20 cellular contexts compared by ENCODE assay signal in the genomic region with DNA sequence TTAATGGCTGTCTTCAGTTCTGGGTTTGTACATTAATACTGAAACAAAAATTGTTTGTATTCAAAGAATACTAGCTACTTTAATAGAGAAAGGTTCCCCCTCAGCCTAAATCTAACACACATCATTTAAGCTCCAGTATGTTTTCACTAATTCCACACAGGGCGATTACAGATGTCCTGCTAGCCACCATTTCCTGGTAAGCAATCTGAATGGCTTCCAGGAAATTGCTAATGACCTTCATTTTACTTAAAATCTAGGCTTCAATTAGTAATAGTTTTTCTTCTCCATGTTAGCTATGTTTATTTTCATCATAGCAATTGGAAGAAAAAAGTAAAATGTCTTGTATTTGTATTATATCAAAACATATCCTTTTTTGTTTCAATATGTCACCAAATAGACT.
DNase-seq lines count a peak whose midpoint lies in the region; ATAC-seq, FAIRE-seq and TF ChIP-seq lines count a peak whose summit lies in the region.
"Had no signal": no experiment of that assay in that cellular context is flagged by ENCODE, and none has a peak within 500 bp of the region (broad histone marks: within the 10 kb centered on the region; RNA-seq: fewer than 3 reads in every experiment).

No MANE protein-coding gene starts in this region.

- no peak overlapping the region for H3K4me3 ChIP-seq in HEK293 (ENCODE audit: low read depth, low read length)
- H3K4me3 ChIP-seq in K562 = no peak overlapping the region
- H3K4me3 ChIP-seq in small intestine (ENCODE audit: low read depth in 1 of 2, low read length in 2 of 2) = no peak overlapping the region
- H3K4me3 ChIP-seq in kidney (ENCODE audit: low read length in 2 of 2) = no peak overlapping the region
- H3K4me3 ChIP-seq: GM23248 had no signal

- H3K4me1 ChIP-seq in HEK293 (ENCODE audit: control insufficient read depth, insufficient read depth, low read length) = no peaks in the 10 kb centered on the region
- H3K4me1 ChIP-seq in K562 (replicated peaks in 1 of 2; ENCODE audit: control insufficient read depth in 2 of 2, insufficient read depth in 2 of 2, low read length in 2 of 2) = no peaks in the 10 kb centered on the region
- H3K4me1 ChIP-seq in small intestine (ENCODE audit: control insufficient read depth in 2 of 2, insufficient read depth in 1 of 2, low read depth in 1 of 2, low read length in 1 of 2) = no peaks in the 10 kb centered on the region
- H3K4me1 ChIP-seq in kidney (ENCODE audit: control insufficient read depth in 1 of 2, insufficient read depth in 1 of 2, low read depth in 1 of 2, low read length in 2 of 2) = peaks cover 0 to 9% of the 10 kb centered on the region in 2 donors

- no peak overlapping the region for H3K9ac ChIP-seq in K562 (ENCODE audit: insufficient read depth in 1 of 2, low read depth in 2 of 2, low read length in 2 of 2)
- H3K9ac ChIP-seq in kidney (ENCODE audit: low read length in 2 of 2) = no peak overlapping the region
- H3K9ac ChIP-seq: GM23248 had no signal

- no peak overlapping the region for H3K27ac ChIP-seq in HEK293 (ENCODE audit: extremely low read depth, low read depth, low read length)
- no peak overlapping the region for H3K27ac ChIP-seq in K562 (ENCODE audit: extremely low read depth, low read depth, low read length)
- no peak overlapping the region for H3K27ac ChIP-seq in small intestine (ENCODE audit: low read depth in 1 of 2, low read length in 1 of 2)
- H3K27ac ChIP-seq in kidney (ENCODE audit: low read depth in 2 of 2, low read length in 2 of 2) = no peak overlapping the region
- H3K27ac ChIP-seq: C4-2B, GM23248 had no signal

- CTCF ChIA-PET in HEK293 (lab: Yijun Ruan, JAX) (no interaction called here), K562 (lab: Yijun Ruan, JAX; ENCODE audit: low intra/inter-chr PET ratio) (no interaction called here)

- TF ChIP-seq CTCF in HEK293 (tag by site-specific recombination; IDR thresholded peaks at IDR 0.05) (no peak), K562 (IDR thresholded peaks at IDR 0.05 in 2 of 3, conservative IDR thresholded peaks at IDR 0.05 in 1 of 3; ENCODE audit: insufficient read depth in 2 of 3, low read depth in 1 of 3, low read length in 3 of 3) (no peak), kidney (IDR thresholded peaks at IDR 0.05; ENCODE audit: borderline replicate concordance, extremely low read depth, insufficient read depth) (no peak)

- DNase-seq in NCI-H69 (lab: John Stamatoyannopoulos, UW) (peak; percentile 76), K562 (ENCODE audit: extremely low read depth in 1 of 4, low spot score in 3 of 4) (peak in 2 of 4 experiments; percentile 9 to 53), small intestine (no peak), kidney (no peak), RPMI8226 (no peak)
- DNase-seq: AML-193; CD4-positive, alpha-beta T cell; DMS153; DMS79; GDM1; GM23248; HCEC 1CT; HFFc6; IMR-90 had no signal

- TF ChIP-seq RAD21 in K562 (CRISPR knock-in tag; conservative IDR thresholded peaks at IDR 0.05 in 1 of 2, IDR thresholded peaks at IDR 0.05 in 1 of 2) = no peak

- no peaks in the 10 kb centered on the region for H3K79me2 ChIP-seq in K562 (ENCODE audit: control insufficient read depth, insufficient read depth, low read length)

- whole genome bisulfite sequencing in K562 (ENCODE audit: insufficient coverage, low coverage, missing lambda C conversion rate) = 0% methylated on average over 1 of the region's 1 CpG
- 64 to 86% (median 77%) methylated on average over 1 of the region's 1 CpG for WGBS in small intestine, 3 donors

- intact Hi-C loops in K562 (cut with micrococcal nuclease) = no loop called here
- intact Hi-C loops in kidney (cut with DNase I) = no loop called here

- no peaks in the 10 kb centered on the region for H4K20me1 ChIP-seq in K562 (replicated peaks; ENCODE audit: control insufficient read depth, insufficient read depth, low read length)

- TF ChIP-seq POLR2A in K562 (conservative IDR thresholded peaks at IDR 0.05) = no peak

- no peak overlapping the region; the same call in 1 of the 2 replicates for H2AFZ ChIP-seq in K562 (ENCODE audit: low read depth, low read length)
- H2AFZ ChIP-seq: GM23248 had no signal

- H3K9me1 ChIP-seq in K562 (ENCODE audit: control insufficient read depth, insufficient read depth, low read length) = no peaks in the 10 kb centered on the region

- H3K27me3 ChIP-seq in K562 (ENCODE audit: control insufficient read depth in 2 of 2, insufficient read depth in 2 of 2, low read length in 2 of 2) = no peaks in the 10 kb centered on the region
- no peaks in the 10 kb centered on the region for H3K27me3 ChIP-seq in small intestine (ENCODE audit: control insufficient read depth in 2 of 2, insufficient read depth in 2 of 2, low read length in 2 of 2)

- no peak for FAIRE-seq in K562 (lab: Jason Lieb, UNC)
- FAIRE-seq in small intestine (lab: Jason Lieb, UNC) = no peak
- FAIRE-seq in kidney (lab: Jason Lieb, UNC) = no peak
- FAIRE-seq: GM12892, GM18507, H54, HTR-8/SVneo had no signal

- POLR2A ChIA-PET in HEK293 (lab: Yijun Ruan, JAX) (no interaction called here), K562 (lab: Yijun Ruan, JAX) (no interaction called here)

- ATAC-seq in K562 = no peak

- in situ Hi-C loops in K562 (cut with MboI) = no loop called here

- no TSS peak for BruUV-seq in K562 (replicated peaks; lab: Mats Ljungman, UMichigan)

- TF ChIP-seq EP300 in K562 (IDR thresholded peaks at IDR 0.05; ENCODE audit: low read length) = no peak

- H3K36me3 ChIP-seq in HEK293 (ENCODE audit: control insufficient read depth in 2 of 2, insufficient read depth in 1 of 2, low read length in 2 of 2) (no peaks in the 10 kb centered on the region), K562 (ENCODE audit: control insufficient read depth, insufficient read depth, low read length) (no peaks in the 10 kb centered on the region), small intestine (ENCODE audit: control insufficient read depth in 2 of 2, insufficient read depth in 2 of 2, low read length in 2 of 2) (no peaks in the 10 kb centered on the region), kidney (ENCODE audit: control insufficient read depth in 1 of 2, insufficient read depth in 2 of 2, low read length in 2 of 2) (no peaks in the 10 kb centered on the region)

- no peaks in the 10 kb centered on the region for H3K9me3 ChIP-seq in HEK293 (ENCODE audit: control insufficient read depth, insufficient read depth, low read depth, low read length)
- H3K9me3 ChIP-seq in K562 (replicated peaks; ENCODE audit: control insufficient read depth, insufficient read depth, low read depth, low read length) = no peaks in the 10 kb centered on the region
- H3K9me3 ChIP-seq in small intestine (ENCODE audit: control insufficient read depth, low read depth) = no peaks in the 10 kb centered on the region
- no peaks in the 10 kb centered on the region for H3K9me3 ChIP-seq in kidney (ENCODE audit: control insufficient read depth in 1 of 2, low read length in 2 of 2)

- H3K4me2 ChIP-seq in K562 (ENCODE audit: insufficient read depth, low read length) = no peak overlapping the region

TF ChIP-seq in HEK293, 187 proteins besides CTCF, POLR2A, EP300 and RAD21:
- no peak for TF ChIP-seq ZBTB21 (tag by site-specific recombination; IDR thresholded peaks at IDR 0.05)
- no peak for TF ChIP-seq ZNF561 (tag by site-specific recombination; IDR thresholded peaks at IDR 0.05; ENCODE audit: borderline replicate concordance)
- no peak for TF ChIP-seq ZNF138 (tag by site-specific recombination; IDR thresholded peaks at IDR 0.05; ENCODE audit: borderline replicate concordance)
- no peak for TF ChIP-seq ZNF521 (tag by site-specific recombination; IDR thresholded peaks at IDR 0.05)
- TF ChIP-seq, protein P1, sequence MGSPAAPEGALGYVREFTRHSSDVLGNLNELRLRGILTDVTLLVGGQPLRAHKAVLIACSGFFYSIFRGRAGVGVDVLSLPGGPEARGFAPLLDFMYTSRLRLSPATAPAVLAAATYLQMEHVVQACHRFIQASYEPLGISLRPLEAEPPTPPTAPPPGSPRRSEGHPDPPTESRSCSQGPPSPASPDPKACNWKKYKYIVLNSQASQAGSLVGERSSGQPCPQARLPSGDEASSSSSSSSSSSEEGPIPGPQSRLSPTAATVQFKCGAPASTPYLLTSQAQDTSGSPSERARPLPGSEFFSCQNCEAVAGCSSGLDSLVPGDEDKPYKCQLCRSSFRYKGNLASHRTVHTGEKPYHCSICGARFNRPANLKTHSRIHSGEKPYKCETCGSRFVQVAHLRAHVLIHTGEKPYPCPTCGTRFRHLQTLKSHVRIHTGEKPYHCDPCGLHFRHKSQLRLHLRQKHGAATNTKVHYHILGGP (tag by site-specific recombination; IDR thresholded peaks at IDR 0.05) = peak; percentile 41; the same call in 1 of the 2 replicates
- TF ChIP-seq ZNF560 (tag by site-specific recombination; IDR thresholded peaks at IDR 0.05; ENCODE audit: borderline replicate concordance) = no peak

TF ChIP-seq in K562, 482 proteins besides CTCF, POLR2A, EP300 and RAD21 (continues in another document):
- TF ChIP-seq KDM1A (IDR thresholded peaks at IDR 0.05) (peak; percentile 13 to 45; a peak in 2 of 4 replicates), RCOR1 (IDR thresholded peaks at IDR 0.05; ENCODE audit: borderline replicate concordance in 1 of 2, low read depth in 2 of 2, low read length in 2 of 2) (0 out of 4 replicates have a peak, but pooled peaks of 1 of the 2 experiments have one; percentile 4), STAT5A (IDR thresholded peaks at IDR 0.05; ENCODE audit: borderline replicate concordance, low read length) (peak; percentile 62), DIDO1 (tag; IDR thresholded peaks at IDR 0.05; ENCODE audit: low read depth) (no peak)
- TF ChIP-seq, protein P2, sequence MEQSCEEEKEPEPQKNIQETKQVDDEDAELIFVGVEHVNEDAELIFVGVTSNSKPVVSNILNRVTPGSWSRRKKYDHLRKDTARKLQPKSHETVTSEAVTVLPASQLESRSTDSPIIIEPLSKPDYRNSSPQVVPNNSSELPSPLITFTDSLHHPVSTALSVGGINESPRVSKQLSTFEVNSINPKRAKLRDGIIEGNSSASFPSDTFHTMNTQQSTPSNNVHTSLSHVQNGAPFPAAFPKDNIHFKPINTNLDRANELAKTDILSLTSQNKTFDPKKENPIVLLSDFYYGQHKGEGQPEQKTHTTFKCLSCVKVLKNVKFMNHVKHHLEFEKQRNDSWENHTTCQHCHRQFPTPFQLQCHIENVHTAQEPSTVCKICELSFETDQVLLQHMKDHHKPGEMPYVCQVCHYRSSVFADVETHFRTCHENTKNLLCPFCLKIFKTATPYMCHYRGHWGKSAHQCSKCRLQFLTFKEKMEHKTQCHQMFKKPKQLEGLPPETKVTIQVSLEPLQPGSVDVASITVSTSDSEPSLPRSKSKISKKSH (CRISPR knock-in tag; IDR thresholded peaks at IDR 0.05) = no peak
